16 cellular contexts compared by ENCODE assay signal in genomic region chr11:115616941-115617340, GRCh38.
DNase-seq lines count a peak whose midpoint lies in the region; ATAC-seq, FAIRE-seq and TF ChIP-seq lines count a peak whose summit lies in the region.
"Had no signal": no experiment of that assay in that cellular context is flagged by ENCODE, and none has a peak within 500 bp of the region (broad histone marks: within the 10 kb centered on the region; RNA-seq: fewer than 3 reads in every experiment).

No MANE protein-coding gene starts in this region.

- H3K4me3 ChIP-seq in right atrium auricular region (no peak overlapping the region), SJCRH30 (no peak overlapping the region)
- H3K4me3 ChIP-seq: cardiac muscle cell, upper lobe of right lung had no signal

- no peak overlapping the region for H3K27ac ChIP-seq in right atrium auricular region
- no peak overlapping the region for H3K27ac ChIP-seq in SJCRH30
- H3K27ac ChIP-seq: upper lobe of right lung had no signal

- FAIRE-seq in urothelium cell line (lab: Jason Lieb, UNC) = peak; percentile 87
- FAIRE-seq: keratinocyte had no signal

- no peak for ATAC-seq in Right ventricle myocardium inferior
- no peak for ATAC-seq in HG03469 (IDR thresholded peaks at IDR 0.05; ENCODE audit: unreplicated experiment)
- ATAC-seq: natural killer cell, upper lobe of right lung had no signal

- intact Hi-C loops in Right ventricle myocardium inferior (cut with DNase I) = no loop called here

- H3K36me3 ChIP-seq in right atrium auricular region (no peaks in the 10 kb centered on the region), SJCRH30 (no peaks in the 10 kb centered on the region)
- H3K36me3 ChIP-seq: cardiac muscle cell, upper lobe of right lung had no signal

- H3K9me3 ChIP-seq in right atrium auricular region (no peaks in the 10 kb centered on the region), SJCRH30 (replicated peaks) (no peaks in the 10 kb centered on the region)
- H3K9me3 ChIP-seq: upper lobe of right lung had no signal

- H3K4me1 ChIP-seq in right atrium auricular region = peaks cover 0 to 22% of the 10 kb centered on the region in 2 donors
- H3K4me1 ChIP-seq in SJCRH30 = peaks cover 14% of the 10 kb centered on the region; the same call in 1 of the 2 replicates
- H3K4me1 ChIP-seq: upper lobe of right lung had no signal

- TF ChIP-seq CTCF in right atrium auricular region (IDR thresholded peaks at IDR 0.05) = no peak

- peak; percentile 62 for DNase-seq in Right ventricle myocardium inferior (ENCODE audit: missing footprints)
- DNase-seq in right atrium auricular region (ENCODE audit: low spot score) = no peak
- DNase-seq in SJCRH30 = peak; percentile 41 to 56
- DNase-seq in foreskin melanocyte = peak; percentile 68
- peak; percentile 84 for DNase-seq in urothelium cell line (ENCODE audit: low spot score)
- DNase-seq in NCI-H524 treated with DMSO at 0.1 percent for 48 hours (lab: John Stamatoyannopoulos, UW) = no peak
- DNase-seq in activated effector memory CD4-positive, alpha-beta T cell treated with Interleukin-2 at 50 U/mL for 16 hours = no peak
- DNase-seq: activated CD4-positive, CD25-positive, alpha-beta regulatory T cell treated with anti-CD3 and anti-CD28 coated beads, Interleukin-2, amount 50 U/mL, for 72 hours; natural killer cell; NCI-H1105 treated with DMSO at 0.1 percent for 48 hours; NCI-H774; stimulated activated CD4-positive, alpha-beta T cell treated with anti-CD3 and anti-CD28 coated beads, Interleukin-12 subunit alpha, Interleukin-12 subunit beta, amount 100 ng/mL, for 4 hours; upper lobe of right lung had no signal

- H3K27me3 ChIP-seq in right atrium auricular region = no peaks in the 10 kb centered on the region
- no peaks in the 10 kb centered on the region for H3K27me3 ChIP-seq in SJCRH30
- H3K27me3 ChIP-seq: cardiac muscle cell, upper lobe of right lung had no signal

Comparison
In these comparisons a context has a peak if more than half of its experiments do, and no peak if none do; other contexts are left out.
1. DNase-seq: peak in Right ventricle myocardium inferior (single experiment), SJCRH30 (2 of 2), foreskin melanocyte (single experiment) and urothelium cell line (single experiment); none in right atrium auricular region (single experiment), NCI-H524 treated with DMSO at 0.1 percent for 48 hours (single experiment) and activated effector memory CD4-positive, alpha-beta T cell treated with Interleukin-2 at 50 U/mL for 16 hours (single experiment).